22 cellular contexts compared by ENCODE assay signal in the genomic region with DNA sequence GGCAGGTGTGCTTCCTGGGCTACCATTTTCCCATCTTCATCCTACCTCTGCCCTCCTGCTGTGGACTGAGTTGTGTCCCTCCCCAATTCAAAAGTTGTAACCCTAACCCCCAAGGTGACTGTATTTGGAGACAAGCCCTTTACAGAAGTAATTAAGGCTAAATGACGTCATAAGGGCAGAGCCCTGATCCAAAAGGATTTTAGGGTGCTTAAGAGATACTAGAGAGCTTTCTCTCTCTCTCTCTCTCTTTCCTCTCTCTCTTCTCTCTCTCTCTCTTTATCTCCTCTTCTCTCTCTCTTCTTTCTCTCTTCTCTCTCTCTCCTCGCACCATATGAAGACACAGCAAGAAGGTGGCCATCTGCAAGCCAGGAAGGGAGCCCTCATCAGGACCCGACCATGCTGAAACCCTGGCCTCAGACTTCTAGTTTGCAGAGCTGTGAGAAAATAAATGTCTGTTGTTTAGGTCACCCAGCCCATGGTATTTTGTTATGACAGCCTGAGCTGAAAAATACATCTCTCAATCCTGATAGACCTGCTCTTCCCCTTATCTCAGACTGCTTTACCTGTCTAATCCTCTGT. TPM values are rescaled to one million over a fixed set of nuclear protein-coding genes. Genes with fewer than 3 reads are reported as not detected.
DNase-seq lines count a peak whose midpoint lies in the region; ATAC-seq and TF ChIP-seq lines count a peak whose summit lies in the region.
"Had no signal": no experiment of that assay in that cellular context is flagged by ENCODE, and none has a peak within 500 bp of the region (broad histone marks: within the 10 kb centered on the region; RNA-seq: fewer than 3 reads in every experiment).

No MANE protein-coding gene starts in this region.

- peak overlapping the region; percentile 76 for H3K9ac ChIP-seq in PC-3 (ENCODE audit: low read length)

- H3K4me3 ChIP-seq in PC-3 (ENCODE audit: low read length) = no peak overlapping the region
- H3K4me3 ChIP-seq in naive thymus-derived CD4-positive, alpha-beta T cell (ENCODE audit: low read length) = no peak overlapping the region
- H3K4me3 ChIP-seq: colonic mucosa, pancreas had no signal

- peak overlapping the region; percentile 94 for H3K27ac ChIP-seq in PC-3 (ENCODE audit: low read length)
- no peak overlapping the region for H3K27ac ChIP-seq in naive thymus-derived CD4-positive, alpha-beta T cell (ENCODE audit: low read depth, low read length)
- H3K27ac ChIP-seq: C4-2B, colonic mucosa, pancreas had no signal

- H3K27ac Mint-ChIP-seq in activated naive CD4-positive, alpha-beta T cell treated with anti-CD3 and anti-CD28 coated beads for 36 hours = peak overlapping the region; percentile 81
- H3K27ac Mint-ChIP-seq in activated naive CD4-positive, alpha-beta T cell treated with anti-CD3 and anti-CD28 coated beads, Interleukin-2, amount 50 U/mL, for 72 hours = peak overlapping the region; percentile 96 to 99
- peak overlapping the region in 5 of 9 donors; percentile 1 to 97 (median 81) for H3K27ac Mint-ChIP-seq in naive thymus-derived CD4-positive, alpha-beta T cell
- H3K27ac Mint-ChIP-seq: nephron had no signal

- H3K9me2 ChIP-seq in PC-3 (replicated peaks; ENCODE audit: low read length) = no peaks in the 10 kb centered on the region

- peaks cover 5% of the 10 kb centered on the region for H3K27me3 Mint-ChIP-seq in activated naive CD4-positive, alpha-beta T cell treated with anti-CD3 and anti-CD28 coated beads for 36 hours (ENCODE audit: low read depth)
- no peaks in the 10 kb centered on the region for H3K27me3 Mint-ChIP-seq in naive thymus-derived CD4-positive, alpha-beta T cell

- H2AFZ ChIP-seq in PC-3 (ENCODE audit: low read length) = no peak overlapping the region

- no peak for TF ChIP-seq CTCF in PC-3 (conservative IDR thresholded peaks at IDR 0.05; ENCODE audit: low read depth, low read length)

- peak overlapping the region; percentile 59 for H3K4me2 ChIP-seq in PC-3 (ENCODE audit: low read length)

- no peaks in the 10 kb centered on the region for H3F3A ChIP-seq in PC-3 (ENCODE audit: low read length, unreplicated experiment)

- no peaks in the 10 kb centered on the region for H4K20me1 ChIP-seq in PC-3 (ENCODE audit: low read length)

- no peaks in the 10 kb centered on the region for H3K27me3 ChIP-seq in PC-3 (ENCODE audit: low read length)
- H3K27me3 ChIP-seq in naive thymus-derived CD4-positive, alpha-beta T cell (ENCODE audit: control insufficient read depth in 2 of 2, insufficient read depth in 2 of 2, low read length in 2 of 2) = no peaks in the 10 kb centered on the region
- H3K27me3 ChIP-seq: colonic mucosa, pancreas had no signal

- no peaks in the 10 kb centered on the region for H3K9me3 ChIP-seq in PC-3 (ENCODE audit: low read length)
- H3K9me3 ChIP-seq in naive thymus-derived CD4-positive, alpha-beta T cell (ENCODE audit: control insufficient read depth in 2 of 3, low read length in 3 of 3) = no peaks in the 10 kb centered on the region
- H3K9me3 ChIP-seq: colonic mucosa, pancreas had no signal

- POLR2A ChIA-PET in PC-3 (lab: Charles Lee; ENCODE audit: unreplicated experiment) = no interaction called here
- POLR2A ChIA-PET in naive thymus-derived CD4-positive, alpha-beta T cell (lab: Charles Lee) = no interaction called here

- ATAC-seq in PC-3 (no peak), GM18909 (IDR thresholded peaks at IDR 0.05; ENCODE audit: poor library complexity, unreplicated experiment) (no peak), HG02798 (IDR thresholded peaks at IDR 0.05; ENCODE audit: poor library complexity, unreplicated experiment) (no peak)
- ATAC-seq in activated naive CD4-positive, alpha-beta T cell treated with anti-CD3 and anti-CD28 coated beads, Interleukin-2, amount 50 U/mL, for 72 hours = no peak
- no peak for ATAC-seq in naive thymus-derived CD4-positive, alpha-beta T cell
- ATAC-seq: right cardiac atrium had no signal

- intact Hi-C loops in activated naive CD4-positive, alpha-beta T cell treated with anti-CD3 and anti-CD28 coated beads for 36 hours (cut with micrococcal nuclease) = loop anchor here (1.0 to 5.0 kb wide), 3 partner anchors 20 to 177 kb away; partner anchors contain the start of gene TEX48
- intact Hi-C loops in PC-3 (cut with micrococcal nuclease) = loop anchor here (1.0 to 5.0 kb wide), 3 partner anchors 15 to 36 kb away; partner anchors contain the start of gene TEX48
- intact Hi-C loops in naive thymus-derived CD4-positive, alpha-beta T cell (cut with micrococcal nuclease) = loop anchor here (1.0 kb wide), 3 partner anchors 8 to 36 kb away; partner anchors contain the start of gene TEX48 (in 1 of the 2)

- H3K36me3 ChIP-seq in PC-3 (ENCODE audit: low read depth, low read length) = no peaks in the 10 kb centered on the region
- H3K36me3 ChIP-seq in naive thymus-derived CD4-positive, alpha-beta T cell (ENCODE audit: control insufficient read depth in 2 of 3, insufficient read depth in 3 of 3, low read length in 3 of 3) = no peaks in the 10 kb centered on the region
- H3K36me3 ChIP-seq: colonic mucosa, pancreas had no signal

- CTCF ChIA-PET in activated naive CD4-positive, alpha-beta T cell treated with anti-CD3 and anti-CD28 coated beads for 36 hours (lab: Charles Lee) = interaction anchor here (1.0 to 3.3 kb wide), 7 partner anchors 11 to 189 kb away, joined by 3 to 19 read pairs (median 4); partner anchors contain the start of gene TEX48
- CTCF ChIA-PET in PC-3 (lab: Charles Lee) = no interaction called here
- CTCF ChIA-PET in naive thymus-derived CD4-positive, alpha-beta T cell (lab: Charles Lee) = no interaction called here

- peaks cover 48% of the 10 kb centered on the region for H3K4me1 ChIP-seq in PC-3 (ENCODE audit: insufficient read depth, low read length)
- H3K4me1 ChIP-seq in naive thymus-derived CD4-positive, alpha-beta T cell (ENCODE audit: control insufficient read depth in 2 of 2, insufficient read depth in 2 of 2, low read length in 2 of 2) = peaks cover 14 to 34% of the 10 kb centered on the region in 2 donors
- H3K4me1 ChIP-seq: colonic mucosa, pancreas had no signal

- H3K9me3 Mint-ChIP-seq in activated naive CD4-positive, alpha-beta T cell treated with anti-CD3 and anti-CD28 coated beads for 36 hours = peaks cover 4% of the 10 kb centered on the region
- peaks cover 21 to 33% of the 10 kb centered on the region in 2 donors for H3K9me3 Mint-ChIP-seq in activated naive CD4-positive, alpha-beta T cell treated with anti-CD3 and anti-CD28 coated beads, Interleukin-2, amount 50 U/mL, for 72 hours
- peaks cover 0 to 23% (median 0%) of the 10 kb centered on the region in 11 donors for H3K9me3 Mint-ChIP-seq in naive thymus-derived CD4-positive, alpha-beta T cell

- DNase-seq in activated naive CD4-positive, alpha-beta T cell treated with anti-CD3 and anti-CD28 coated beads for 36 hours = no peak
- no peak for DNase-seq in activated naive CD4-positive, alpha-beta T cell treated with anti-CD3 and anti-CD28 coated beads, Interleukin-2, amount 50 U/mL, for 16 hours
- DNase-seq in PC-3 (no peak), HCEC 1CT (no peak)
- no peak for DNase-seq in activated naive CD4-positive, alpha-beta T cell treated with anti-CD3 and anti-CD28 coated beads, Interleukin-2, amount 50 U/mL, for 72 hours (ENCODE audit: low spot score in 2 of 2)
- no peak for DNase-seq in naive thymus-derived CD4-positive, alpha-beta T cell
- DNase-seq: head of caudate nucleus, MV-4-11, NCI-H187 treated with DMSO at 0.1 percent for 48 hours, NCI-H226, OCI-M1, pancreas, SIG-M5 had no signal

- H3K4me1 Mint-ChIP-seq in activated naive CD4-positive, alpha-beta T cell treated with anti-CD3 and anti-CD28 coated beads for 36 hours (ENCODE audit: low read depth) = peaks cover 49% of the 10 kb centered on the region
- peaks cover 10 to 81% (median 20%) of the 10 kb centered on the region in 7 donors for H3K4me1 Mint-ChIP-seq in naive thymus-derived CD4-positive, alpha-beta T cell

- H3K36me3 Mint-ChIP-seq in activated naive CD4-positive, alpha-beta T cell treated with anti-CD3 and anti-CD28 coated beads for 36 hours (ENCODE audit: low read depth) = peaks cover 7% of the 10 kb centered on the region
- H3K36me3 Mint-ChIP-seq in activated naive CD4-positive, alpha-beta T cell treated with anti-CD3 and anti-CD28 coated beads, Interleukin-2, amount 50 U/mL, for 72 hours = peaks cover 43 to 47% of the 10 kb centered on the region in 2 donors
- H3K36me3 Mint-ChIP-seq in naive thymus-derived CD4-positive, alpha-beta T cell = peaks cover 0 to 65% (median 0%) of the 10 kb centered on the region in 5 donors

- no peak overlapping the region for H3K4me3 Mint-ChIP-seq in activated naive CD4-positive, alpha-beta T cell treated with anti-CD3 and anti-CD28 coated beads for 36 hours
- peak overlapping the region in 3 of 10 donors; percentile 1 to 75 (median 59) for H3K4me3 Mint-ChIP-seq in naive thymus-derived CD4-positive, alpha-beta T cell
- H3K4me3 Mint-ChIP-seq: nephron had no signal

- TSS peak; percentile 51 for BruUV-seq in PC-3 (replicated peaks; lab: Mats Ljungman, UMichigan)

- H3K79me2 ChIP-seq in PC-3 (ENCODE audit: low read length) = no peaks in the 10 kb centered on the region

RNA-seq across cellular contexts. Expression of gene TEX48, which starts 36.0 kb away (rescaled TPM):
- not detected for total RNA-seq in activated naive CD4-positive, alpha-beta T cell treated with anti-CD3 and anti-CD28 coated beads for 36 hours
- 2.4 TPM in 1 of 2 replicates, not detected in the other for total RNA-seq in PC-3 (2014; rRNA removed)
- total RNA-seq in activated naive CD4-positive, alpha-beta T cell treated with anti-CD3 and anti-CD28 coated beads, Interleukin-2, amount 50 U/mL, for 72 hours = not detected
- under 1 TPM in 1 of 5 experiments, not detected in 4; 0.85 TPM for total RNA-seq in naive thymus-derived CD4-positive, alpha-beta T cell
- not detected for polyA plus RNA-seq in naive thymus-derived CD4-positive, alpha-beta T cell
- total RNA-seq: colonic mucosa; H1; mesenteric fat pad; pancreas; right cardiac atrium; T-helper 2 cell treated with Interferon-gamma antibody and Interleukin-4, amounts not matched to agents 100 ng/mL and 5 ng/mL, for 36 hours had no signal
- polyA plus RNA-seq: H1, pancreas, right cardiac atrium had no signal
